In the genomic region with DNA sequence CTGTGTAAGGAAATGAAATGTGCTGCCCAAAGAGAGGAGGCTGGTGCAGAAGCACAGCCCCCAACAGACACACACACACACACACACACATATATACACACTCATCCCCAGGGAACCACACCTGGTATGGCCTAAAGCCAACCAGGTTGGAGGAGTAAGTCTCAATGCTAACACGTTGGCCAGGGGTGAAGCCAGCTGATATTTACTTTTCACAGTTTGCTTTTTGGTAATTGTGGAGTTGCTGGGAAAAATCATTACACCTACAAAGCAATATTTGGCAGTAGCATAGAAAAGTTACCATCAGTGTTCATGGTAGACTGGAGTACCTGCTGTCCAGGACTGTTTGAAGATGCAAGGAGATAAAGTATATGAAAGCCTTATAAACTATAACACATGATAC, we compare ENCODE assay signal across 1 cellular context.
A peak's percentile ranks its signal among the peaks of the same experiment; 100 is the strongest.
TF ChIP-seq lines count a peak whose summit lies in the region.

No MANE protein-coding gene starts in this region.

TF ChIP-seq in HepG2, 621 proteins besides CTCF, POLR2A, EP300 and RAD21 (continued from another document and continues in another):
- TF ChIP-seq CBX2 (IDR thresholded peaks at IDR 0.05; ENCODE audit: low read depth, low read length) (no peak), CBX2 (CRISPR knock-in tag; IDR thresholded peaks at IDR 0.05; ENCODE audit: low read depth) (no peak), ZNF839 (CRISPR knock-in tag; IDR thresholded peaks at IDR 0.05; ENCODE audit: borderline replicate concordance) (no peak), STAT5B (CRISPR knock-in tag; IDR thresholded peaks at IDR 0.05) (no peak), MZF1 (CRISPR knock-in tag; IDR thresholded peaks at IDR 0.05; ENCODE audit: borderline replicate concordance) (no peak), ZSCAN12 (CRISPR knock-in tag; IDR thresholded peaks at IDR 0.05) (no peak), PRPF4 (IDR thresholded peaks at IDR 0.05; ENCODE audit: low read depth, low read length, poor library complexity, severe bottlenecking) (no peak), FOXP1 (IDR thresholded peaks at IDR 0.05) (no peak), FOXP1 (CRISPR knock-in tag; IDR thresholded peaks at IDR 0.05) (peak; percentile 37; the same call in 1 of the 2 replicates), TBX2 (CRISPR knock-in tag; IDR thresholded peaks at IDR 0.05; ENCODE audit: borderline replicate concordance) (peak; percentile 69), ZNF589 (CRISPR knock-in tag; conservative IDR thresholded peaks at IDR 0.05) (no peak), RARA (CRISPR knock-in tag; IDR thresholded peaks at IDR 0.05) (0 out of 2 replicates have a peak, but pooled peaks have one; percentile 13), CENPT (CRISPR knock-in tag; IDR thresholded peaks at IDR 0.05; ENCODE audit: low read depth) (no peak), SIX4 (CRISPR knock-in tag; IDR thresholded peaks at IDR 0.05) (no peak), MED13 (CRISPR knock-in tag; IDR thresholded peaks at IDR 0.05) (no peak), ZNF234 (CRISPR knock-in tag; conservative IDR thresholded peaks at IDR 0.05) (no peak), MIER3 (CRISPR knock-in tag; IDR thresholded peaks at IDR 0.05; ENCODE audit: borderline replicate concordance) (no peak), POLR2G (IDR thresholded peaks at IDR 0.05; ENCODE audit: low read depth, low read length) (no peak), ZNF33A (CRISPR knock-in tag; IDR thresholded peaks at IDR 0.05; ENCODE audit: borderline replicate concordance) (no peak), SCMH1 (CRISPR knock-in tag; IDR thresholded peaks at IDR 0.05; ENCODE audit: borderline replicate concordance) (no peak), RFXAP (CRISPR knock-in tag; IDR thresholded peaks at IDR 0.05; ENCODE audit: borderline replicate concordance) (no peak), MTF1 (CRISPR knock-in tag; IDR thresholded peaks at IDR 0.05) (no peak), ZFP82 (CRISPR knock-in tag; IDR thresholded peaks at IDR 0.05; ENCODE audit: borderline replicate concordance) (no peak), SOX6 (IDR thresholded peaks at IDR 0.05) (no peak), SOX6 (CRISPR knock-in tag; IDR thresholded peaks at IDR 0.05) (no peak), CBX5 (CRISPR knock-in tag; IDR thresholded peaks at IDR 0.05; ENCODE audit: borderline replicate concordance) (no peak), HOXA9 (CRISPR knock-in tag; IDR thresholded peaks at IDR 0.05; ENCODE audit: borderline replicate concordance) (0 out of 2 replicates have a peak, but pooled peaks have one; percentile 22), PITX1 (CRISPR knock-in tag; IDR thresholded peaks at IDR 0.05) (0 out of 2 replicates have a peak, but pooled peaks have one; percentile 16), GZF1 (CRISPR knock-in tag; IDR thresholded peaks at IDR 0.05) (no peak), ZFP41 (CRISPR knock-in tag; IDR thresholded peaks at IDR 0.05; ENCODE audit: borderline replicate concordance) (no peak), ZNF703 (CRISPR knock-in tag; IDR thresholded peaks at IDR 0.05; ENCODE audit: borderline replicate concordance) (no peak), EED (CRISPR knock-in tag; IDR thresholded peaks at IDR 0.05) (no peak), MYNN (CRISPR knock-in tag; IDR thresholded peaks at IDR 0.05; ENCODE audit: low read depth) (no peak), RAD51 (IDR thresholded peaks at IDR 0.05; ENCODE audit: borderline replicate concordance) (no peak)
- TF ChIP-seq, protein P1, sequence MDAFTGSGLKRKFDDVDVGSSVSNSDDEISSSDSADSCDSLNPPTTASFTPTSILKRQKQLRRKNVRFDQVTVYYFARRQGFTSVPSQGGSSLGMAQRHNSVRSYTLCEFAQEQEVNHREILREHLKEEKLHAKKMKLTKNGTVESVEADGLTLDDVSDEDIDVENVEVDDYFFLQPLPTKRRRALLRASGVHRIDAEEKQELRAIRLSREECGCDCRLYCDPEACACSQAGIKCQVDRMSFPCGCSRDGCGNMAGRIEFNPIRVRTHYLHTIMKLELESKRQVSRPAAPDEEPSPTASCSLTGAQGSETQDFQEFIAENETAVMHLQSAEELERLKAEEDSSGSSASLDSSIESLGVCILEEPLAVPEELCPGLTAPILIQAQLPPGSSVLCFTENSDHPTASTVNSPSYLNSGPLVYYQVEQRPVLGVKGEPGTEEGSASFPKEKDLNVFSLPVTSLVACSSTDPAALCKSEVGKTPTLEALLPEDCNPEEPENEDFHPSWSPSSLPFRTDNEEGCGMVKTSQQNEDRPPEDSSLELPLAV (CRISPR knock-in tag; conservative IDR thresholded peaks at IDR 0.05; ENCODE audit: low read depth) = no peak
- TF ChIP-seq, protein P2, sequence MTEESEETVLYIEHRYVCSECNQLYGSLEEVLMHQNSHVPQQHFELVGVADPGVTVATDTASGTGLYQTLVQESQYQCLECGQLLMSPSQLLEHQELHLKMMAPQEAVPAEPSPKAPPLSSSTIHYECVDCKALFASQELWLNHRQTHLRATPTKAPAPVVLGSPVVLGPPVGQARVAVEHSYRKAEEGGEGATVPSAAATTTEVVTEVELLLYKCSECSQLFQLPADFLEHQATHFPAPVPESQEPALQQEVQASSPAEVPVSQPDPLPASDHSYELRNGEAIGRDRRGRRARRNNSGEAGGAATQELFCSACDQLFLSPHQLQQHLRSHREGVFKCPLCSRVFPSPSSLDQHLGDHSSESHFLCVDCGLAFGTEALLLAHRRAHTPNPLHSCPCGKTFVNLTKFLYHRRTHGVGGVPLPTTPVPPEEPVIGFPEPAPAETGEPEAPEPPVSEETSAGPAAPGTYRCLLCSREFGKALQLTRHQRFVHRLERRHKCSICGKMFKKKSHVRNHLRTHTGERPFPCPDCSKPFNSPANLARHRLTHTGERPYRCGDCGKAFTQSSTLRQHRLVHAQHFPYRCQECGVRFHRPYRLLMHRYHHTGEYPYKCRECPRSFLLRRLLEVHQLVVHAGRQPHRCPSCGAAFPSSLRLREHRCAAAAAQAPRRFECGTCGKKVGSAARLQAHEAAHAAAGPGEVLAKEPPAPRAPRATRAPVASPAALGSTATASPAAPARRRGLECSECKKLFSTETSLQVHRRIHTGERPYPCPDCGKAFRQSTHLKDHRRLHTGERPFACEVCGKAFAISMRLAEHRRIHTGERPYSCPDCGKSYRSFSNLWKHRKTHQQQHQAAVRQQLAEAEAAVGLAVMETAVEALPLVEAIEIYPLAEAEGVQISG (CRISPR knock-in tag; IDR thresholded peaks at IDR 0.05) = no peak
- TF ChIP-seq, protein P3, sequence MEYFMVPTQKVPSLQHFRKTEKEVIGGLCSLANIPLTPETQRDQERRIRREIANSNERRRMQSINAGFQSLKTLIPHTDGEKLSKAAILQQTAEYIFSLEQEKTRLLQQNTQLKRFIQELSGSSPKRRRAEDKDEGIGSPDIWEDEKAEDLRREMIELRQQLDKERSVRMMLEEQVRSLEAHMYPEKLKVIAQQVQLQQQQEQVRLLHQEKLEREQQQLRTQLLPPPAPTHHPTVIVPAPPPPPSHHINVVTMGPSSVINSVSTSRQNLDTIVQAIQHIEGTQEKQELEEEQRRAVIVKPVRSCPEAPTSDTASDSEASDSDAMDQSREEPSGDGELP (IDR thresholded peaks at IDR 0.05; ENCODE audit: borderline replicate concordance, low read depth) = peak; percentile 54; the same call in 1 of the 2 replicates
- TF ChIP-seq, protein P4, sequence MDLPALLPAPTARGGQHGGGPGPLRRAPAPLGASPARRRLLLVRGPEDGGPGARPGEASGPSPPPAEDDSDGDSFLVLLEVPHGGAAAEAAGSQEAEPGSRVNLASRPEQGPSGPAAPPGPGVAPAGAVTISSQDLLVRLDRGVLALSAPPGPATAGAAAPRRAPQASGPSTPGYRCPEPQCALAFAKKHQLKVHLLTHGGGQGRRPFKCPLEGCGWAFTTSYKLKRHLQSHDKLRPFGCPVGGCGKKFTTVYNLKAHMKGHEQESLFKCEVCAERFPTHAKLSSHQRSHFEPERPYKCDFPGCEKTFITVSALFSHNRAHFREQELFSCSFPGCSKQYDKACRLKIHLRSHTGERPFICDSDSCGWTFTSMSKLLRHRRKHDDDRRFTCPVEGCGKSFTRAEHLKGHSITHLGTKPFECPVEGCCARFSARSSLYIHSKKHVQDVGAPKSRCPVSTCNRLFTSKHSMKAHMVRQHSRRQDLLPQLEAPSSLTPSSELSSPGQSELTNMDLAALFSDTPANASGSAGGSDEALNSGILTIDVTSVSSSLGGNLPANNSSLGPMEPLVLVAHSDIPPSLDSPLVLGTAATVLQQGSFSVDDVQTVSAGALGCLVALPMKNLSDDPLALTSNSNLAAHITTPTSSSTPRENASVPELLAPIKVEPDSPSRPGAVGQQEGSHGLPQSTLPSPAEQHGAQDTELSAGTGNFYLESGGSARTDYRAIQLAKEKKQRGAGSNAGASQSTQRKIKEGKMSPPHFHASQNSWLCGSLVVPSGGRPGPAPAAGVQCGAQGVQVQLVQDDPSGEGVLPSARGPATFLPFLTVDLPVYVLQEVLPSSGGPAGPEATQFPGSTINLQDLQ (CRISPR knock-in tag; IDR thresholded peaks at IDR 0.05) = no peak
- TF ChIP-seq, protein P5, sequence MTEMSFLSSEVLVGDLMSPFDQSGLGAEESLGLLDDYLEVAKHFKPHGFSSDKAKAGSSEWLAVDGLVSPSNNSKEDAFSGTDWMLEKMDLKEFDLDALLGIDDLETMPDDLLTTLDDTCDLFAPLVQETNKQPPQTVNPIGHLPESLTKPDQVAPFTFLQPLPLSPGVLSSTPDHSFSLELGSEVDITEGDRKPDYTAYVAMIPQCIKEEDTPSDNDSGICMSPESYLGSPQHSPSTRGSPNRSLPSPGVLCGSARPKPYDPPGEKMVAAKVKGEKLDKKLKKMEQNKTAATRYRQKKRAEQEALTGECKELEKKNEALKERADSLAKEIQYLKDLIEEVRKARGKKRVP (CRISPR knock-in tag; IDR thresholded peaks at IDR 0.05) = no peak
- TF ChIP-seq, protein P6, sequence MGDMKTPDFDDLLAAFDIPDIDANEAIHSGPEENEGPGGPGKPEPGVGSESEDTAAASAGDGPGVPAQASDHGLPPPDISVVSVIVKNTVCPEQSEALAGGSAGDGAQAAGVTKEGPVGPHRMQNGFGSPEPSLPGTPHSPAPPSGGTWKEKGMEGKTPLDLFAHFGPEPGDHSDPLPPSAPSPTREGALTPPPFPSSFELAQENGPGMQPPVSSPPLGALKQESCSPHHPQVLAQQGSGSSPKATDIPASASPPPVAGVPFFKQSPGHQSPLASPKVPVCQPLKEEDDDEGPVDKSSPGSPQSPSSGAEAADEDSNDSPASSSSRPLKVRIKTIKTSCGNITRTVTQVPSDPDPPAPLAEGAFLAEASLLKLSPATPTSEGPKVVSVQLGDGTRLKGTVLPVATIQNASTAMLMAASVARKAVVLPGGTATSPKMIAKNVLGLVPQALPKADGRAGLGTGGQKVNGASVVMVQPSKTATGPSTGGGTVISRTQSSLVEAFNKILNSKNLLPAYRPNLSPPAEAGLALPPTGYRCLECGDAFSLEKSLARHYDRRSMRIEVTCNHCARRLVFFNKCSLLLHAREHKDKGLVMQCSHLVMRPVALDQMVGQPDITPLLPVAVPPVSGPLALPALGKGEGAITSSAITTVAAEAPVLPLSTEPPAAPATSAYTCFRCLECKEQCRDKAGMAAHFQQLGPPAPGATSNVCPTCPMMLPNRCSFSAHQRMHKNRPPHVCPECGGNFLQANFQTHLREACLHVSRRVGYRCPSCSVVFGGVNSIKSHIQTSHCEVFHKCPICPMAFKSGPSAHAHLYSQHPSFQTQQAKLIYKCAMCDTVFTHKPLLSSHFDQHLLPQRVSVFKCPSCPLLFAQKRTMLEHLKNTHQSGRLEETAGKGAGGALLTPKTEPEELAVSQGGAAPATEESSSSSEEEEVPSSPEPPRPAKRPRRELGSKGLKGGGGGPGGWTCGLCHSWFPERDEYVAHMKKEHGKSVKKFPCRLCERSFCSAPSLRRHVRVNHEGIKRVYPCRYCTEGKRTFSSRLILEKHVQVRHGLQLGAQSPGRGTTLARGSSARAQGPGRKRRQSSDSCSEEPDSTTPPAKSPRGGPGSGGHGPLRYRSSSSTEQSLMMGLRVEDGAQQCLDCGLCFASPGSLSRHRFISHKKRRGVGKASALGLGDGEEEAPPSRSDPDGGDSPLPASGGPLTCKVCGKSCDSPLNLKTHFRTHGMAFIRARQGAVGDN (CRISPR knock-in tag; IDR thresholded peaks at IDR 0.05) = no peak
- TF ChIP-seq, protein P7, sequence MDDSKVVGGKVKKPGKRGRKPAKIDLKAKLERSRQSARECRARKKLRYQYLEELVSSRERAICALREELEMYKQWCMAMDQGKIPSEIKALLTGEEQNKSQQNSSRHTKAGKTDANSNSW (CRISPR knock-in tag; IDR thresholded peaks at IDR 0.05; ENCODE audit: borderline replicate concordance) = no peak
- TF ChIP-seq, protein P8, sequence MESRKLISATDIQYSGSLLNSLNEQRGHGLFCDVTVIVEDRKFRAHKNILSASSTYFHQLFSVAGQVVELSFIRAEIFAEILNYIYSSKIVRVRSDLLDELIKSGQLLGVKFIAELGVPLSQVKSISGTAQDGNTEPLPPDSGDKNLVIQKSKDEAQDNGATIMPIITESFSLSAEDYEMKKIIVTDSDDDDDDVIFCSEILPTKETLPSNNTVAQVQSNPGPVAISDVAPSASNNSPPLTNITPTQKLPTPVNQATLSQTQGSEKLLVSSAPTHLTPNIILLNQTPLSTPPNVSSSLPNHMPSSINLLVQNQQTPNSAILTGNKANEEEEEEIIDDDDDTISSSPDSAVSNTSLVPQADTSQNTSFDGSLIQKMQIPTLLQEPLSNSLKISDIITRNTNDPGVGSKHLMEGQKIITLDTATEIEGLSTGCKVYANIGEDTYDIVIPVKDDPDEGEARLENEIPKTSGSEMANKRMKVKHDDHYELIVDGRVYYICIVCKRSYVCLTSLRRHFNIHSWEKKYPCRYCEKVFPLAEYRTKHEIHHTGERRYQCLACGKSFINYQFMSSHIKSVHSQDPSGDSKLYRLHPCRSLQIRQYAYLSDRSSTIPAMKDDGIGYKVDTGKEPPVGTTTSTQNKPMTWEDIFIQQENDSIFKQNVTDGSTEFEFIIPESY (CRISPR knock-in tag; IDR thresholded peaks at IDR 0.05) = no peak
- TF ChIP-seq, protein P9, sequence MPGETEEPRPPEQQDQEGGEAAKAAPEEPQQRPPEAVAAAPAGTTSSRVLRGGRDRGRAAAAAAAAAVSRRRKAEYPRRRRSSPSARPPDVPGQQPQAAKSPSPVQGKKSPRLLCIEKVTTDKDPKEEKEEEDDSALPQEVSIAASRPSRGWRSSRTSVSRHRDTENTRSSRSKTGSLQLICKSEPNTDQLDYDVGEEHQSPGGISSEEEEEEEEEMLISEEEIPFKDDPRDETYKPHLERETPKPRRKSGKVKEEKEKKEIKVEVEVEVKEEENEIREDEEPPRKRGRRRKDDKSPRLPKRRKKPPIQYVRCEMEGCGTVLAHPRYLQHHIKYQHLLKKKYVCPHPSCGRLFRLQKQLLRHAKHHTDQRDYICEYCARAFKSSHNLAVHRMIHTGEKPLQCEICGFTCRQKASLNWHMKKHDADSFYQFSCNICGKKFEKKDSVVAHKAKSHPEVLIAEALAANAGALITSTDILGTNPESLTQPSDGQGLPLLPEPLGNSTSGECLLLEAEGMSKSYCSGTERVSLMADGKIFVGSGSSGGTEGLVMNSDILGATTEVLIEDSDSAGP (CRISPR knock-in tag; IDR thresholded peaks at IDR 0.05; ENCODE audit: borderline replicate concordance) = no peak
- TF ChIP-seq, protein P10, sequence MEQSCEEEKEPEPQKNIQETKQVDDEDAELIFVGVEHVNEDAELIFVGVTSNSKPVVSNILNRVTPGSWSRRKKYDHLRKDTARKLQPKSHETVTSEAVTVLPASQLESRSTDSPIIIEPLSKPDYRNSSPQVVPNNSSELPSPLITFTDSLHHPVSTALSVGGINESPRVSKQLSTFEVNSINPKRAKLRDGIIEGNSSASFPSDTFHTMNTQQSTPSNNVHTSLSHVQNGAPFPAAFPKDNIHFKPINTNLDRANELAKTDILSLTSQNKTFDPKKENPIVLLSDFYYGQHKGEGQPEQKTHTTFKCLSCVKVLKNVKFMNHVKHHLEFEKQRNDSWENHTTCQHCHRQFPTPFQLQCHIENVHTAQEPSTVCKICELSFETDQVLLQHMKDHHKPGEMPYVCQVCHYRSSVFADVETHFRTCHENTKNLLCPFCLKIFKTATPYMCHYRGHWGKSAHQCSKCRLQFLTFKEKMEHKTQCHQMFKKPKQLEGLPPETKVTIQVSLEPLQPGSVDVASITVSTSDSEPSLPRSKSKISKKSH (CRISPR knock-in tag; IDR thresholded peaks at IDR 0.05; ENCODE audit: borderline replicate concordance) = no peak
